In the genomic region with DNA sequence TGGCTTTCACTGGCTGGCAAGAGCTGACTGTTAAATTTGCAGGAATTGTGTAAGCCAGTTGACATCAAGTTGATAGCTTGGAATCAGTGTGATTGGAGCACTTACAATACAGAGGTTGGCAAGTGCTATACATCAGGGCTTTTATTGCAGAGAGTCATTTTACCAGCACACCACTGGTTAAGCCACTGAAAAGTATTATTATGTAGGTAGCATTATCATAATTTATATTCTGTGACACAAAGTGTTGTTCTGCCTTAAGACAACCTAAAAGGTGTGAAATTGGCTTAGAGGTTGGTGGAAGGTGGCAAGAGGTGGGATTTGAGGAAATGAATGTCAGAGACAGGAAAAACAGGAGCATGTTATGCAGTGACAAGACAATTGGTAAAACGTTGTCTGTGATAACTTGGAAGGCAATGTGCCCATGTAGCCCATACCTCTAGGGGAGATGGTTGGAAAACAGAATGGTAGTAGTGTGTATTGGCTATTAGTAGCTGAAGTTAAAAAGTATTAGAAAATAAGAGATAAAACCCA, we compare ENCODE assay signal across 21 cellular contexts.
A peak's percentile ranks its signal among the peaks of the same experiment; 100 is the strongest.
DNase-seq lines count a peak whose midpoint lies in the region; ATAC-seq and TF ChIP-seq lines count a peak whose summit lies in the region.
"Had no signal": no experiment of that assay in that cellular context is flagged by ENCODE, and none has a peak within 500 bp of the region (broad histone marks: within the 10 kb centered on the region; RNA-seq: fewer than 3 reads in every experiment).

No MANE protein-coding gene starts in this region.

- TF ChIP-seq CTCF in KMS-11 (conservative IDR thresholded peaks at IDR 0.05; ENCODE audit: low read depth, low read length) (no peak), neural cell (IDR thresholded peaks at IDR 0.05; ENCODE audit: poor library complexity, severe bottlenecking) (peak; percentile 23), osteocyte (IDR thresholded peaks at IDR 0.05) (no peak)

- H3K4me1 Mint-ChIP-seq in osteocyte (ENCODE audit: unreplicated experiment) = peaks cover 29% of the 10 kb centered on the region
- H3K4me1 Mint-ChIP-seq: CD14-positive monocyte, T-helper 17 cell had no signal

- H3K9ac ChIP-seq in KMS-11 (no peak overlapping the region), neural cell (ENCODE audit: low read length) (peak overlapping the region; percentile 42)

- no peak overlapping the region for H3K4me3 Mint-ChIP-seq in osteocyte (ENCODE audit: unreplicated experiment)
- H3K4me3 Mint-ChIP-seq: CD14-positive monocyte, T-helper 17 cell had no signal

- H3K79me2 ChIP-seq in KMS-11 (ENCODE audit: insufficient read depth, low read depth) (no peaks in the 10 kb centered on the region), neural cell (replicated peaks; ENCODE audit: insufficient read depth, low read length) (no peaks in the 10 kb centered on the region)

- H3K27me3 ChIP-seq in KMS-11 (ENCODE audit: insufficient read depth, low read depth) (no peaks in the 10 kb centered on the region), neural cell (ENCODE audit: insufficient read depth, low read depth, low read length) (no peaks in the 10 kb centered on the region)
- H3K27me3 ChIP-seq: MG63 had no signal

- H3K27ac ChIP-seq in KMS-11 = peak overlapping the region; percentile 32; the same call in 1 of the 2 replicates
- peak overlapping the region; percentile 86 for H3K27ac ChIP-seq in neural cell (ENCODE audit: low read length)

- no peaks in the 10 kb centered on the region for H3K9me3 Mint-ChIP-seq in osteocyte (ENCODE audit: unreplicated experiment)

- no peaks in the 10 kb centered on the region for H3K36me3 Mint-ChIP-seq in osteocyte (ENCODE audit: unreplicated experiment)
- H3K36me3 Mint-ChIP-seq: CD14-positive monocyte had no signal

- DNase-seq in NCI-H146 treated with DMSO at 0.1 percent for 48 hours (lab: John Stamatoyannopoulos, UW; ENCODE audit: unreplicated experiment) = no peak
- no peak for DNase-seq in activated gamma-delta T cell treated with Interleukin-2 at 50 U/mL for 16 hours
- DNase-seq in osteocyte (ENCODE audit: extremely low spot score, unreplicated experiment) = no peak
- DNase-seq: ACHN, AML-193, COR-L47, DMS153, HCEC 1CT, MG63, NCI-H1092 treated with DMSO at 0.1 percent for 48 hours, NCI-H1694 treated with DMSO at 0.1 percent for 48 hours, OCI-M1, RPMI8226, T-helper 17 cell had no signal

- peaks cover 44% of the 10 kb centered on the region for H3K4me1 ChIP-seq in KMS-11 (ENCODE audit: low read depth, poor library complexity, severe bottlenecking)

- H2AFZ ChIP-seq in KMS-11 (ENCODE audit: low read depth) (no peak overlapping the region), neural cell (ENCODE audit: low read depth, low read length) (no peak overlapping the region)

- no peak overlapping the region for H3K27ac Mint-ChIP-seq in osteocyte (ENCODE audit: unreplicated experiment)
- H3K27ac Mint-ChIP-seq: CD14-positive monocyte, T-helper 17 cell had no signal

- peak; percentile 8 for ATAC-seq in GM19025 (IDR thresholded peaks at IDR 0.05; ENCODE audit: low read depth, unreplicated experiment)
- ATAC-seq in GM21723 (IDR thresholded peaks at IDR 0.05; ENCODE audit: unreplicated experiment) = peak; percentile 20
- ATAC-seq in activated CD4-positive, CD25-positive, alpha-beta regulatory T cell treated with anti-CD3 and anti-CD28 coated beads, Interleukin-2, amount 50 U/mL, for 24 hours = no peak
- ATAC-seq: HepG2, T-helper 17 cell had no signal

- no peaks in the 10 kb centered on the region for H3K9me3 ChIP-seq in neural cell (ENCODE audit: low read length)
- H3K9me3 ChIP-seq: MG63 had no signal

- H3K9me2 ChIP-seq in neural cell (ENCODE audit: insufficient read depth, low read length) = no peaks in the 10 kb centered on the region

- TF ChIP-seq RAD21 in neural cell (conservative IDR thresholded peaks at IDR 0.05) = peak; percentile 58

- H3K27me3 Mint-ChIP-seq in osteocyte (ENCODE audit: unreplicated experiment) = no peaks in the 10 kb centered on the region

- H3K4me2 ChIP-seq in KMS-11 (peak overlapping the region; percentile 21; the same call in 1 of the 2 replicates), neural cell (ENCODE audit: low read length) (peak overlapping the region; percentile 0)

- peak; percentile 94 for TF ChIP-seq EP300 in neural cell (conservative IDR thresholded peaks at IDR 0.05; ENCODE audit: poor library complexity, severe bottlenecking)

- no peak overlapping the region for H3K4me3 ChIP-seq in KMS-11 (IDR thresholded peaks at IDR 0.05; ENCODE audit: insufficient read depth, low read depth, low read length)
- H3K4me3 ChIP-seq in neural cell (ENCODE audit: low read length) = no peak overlapping the region
- H3K4me3 ChIP-seq: MG63 had no signal

- H4K20me1 ChIP-seq in KMS-11 (ENCODE audit: insufficient read depth) (no peaks in the 10 kb centered on the region; the same call in 1 of the 2 replicates), neural cell (ENCODE audit: insufficient read depth) (no peaks in the 10 kb centered on the region)

- peaks cover 7% of the 10 kb centered on the region for H3F3A ChIP-seq in neural cell (ENCODE audit: insufficient read depth, low read length, poor library complexity, severe bottlenecking)

- H3K36me3 ChIP-seq in KMS-11 (ENCODE audit: insufficient read depth) (no peaks in the 10 kb centered on the region), neural cell (ENCODE audit: insufficient read depth, low read length) (no peaks in the 10 kb centered on the region)
- H3K36me3 ChIP-seq: MG63 had no signal

TF ChIP-seq in neural cell, 6 proteins besides CTCF, POLR2A, EP300 and RAD21:
- TF ChIP-seq REST (IDR thresholded peaks at IDR 0.05; ENCODE audit: borderline replicate concordance) (peak; percentile 96), SMC3 (conservative IDR thresholded peaks at IDR 0.05; ENCODE audit: poor library complexity) (peak; percentile 62), EZH2 (IDR thresholded peaks at IDR 0.05; ENCODE audit: borderline replicate concordance, insufficient read depth, low read length, poor library complexity, severe bottlenecking) (no peak), MXI1 (conservative IDR thresholded peaks at IDR 0.05; ENCODE audit: poor library complexity, severe bottlenecking) (peak; percentile 41)

Comparison
In these comparisons a context has a peak if more than half of its experiments do, and no peak if none do; other contexts are left out.
1. ATAC-seq: peak in GM19025 (single experiment) and GM21723 (single experiment); none in activated CD4-positive, CD25-positive, alpha-beta regulatory T cell treated with anti-CD3 and anti-CD28 coated beads, Interleukin-2, amount 50 U/mL, for 24 hours (0 of 2).